ENCODE assay signal across 11 cellular contexts in genomic region chr13:102729560-102730275, GRCh38. TPM values are rescaled to one million over a fixed set of nuclear protein-coding genes. Genes with fewer than 3 reads are reported as not detected.
DNase-seq lines count a peak whose midpoint lies in the region; ATAC-seq, FAIRE-seq and TF ChIP-seq lines count a peak whose summit lies in the region.
"Had no signal": no experiment of that assay in that cellular context is flagged by ENCODE, and none has a peak within 500 bp of the region (broad histone marks: within the 10 kb centered on the region; RNA-seq: fewer than 3 reads in every experiment).

No MANE protein-coding gene starts in this region.

- intact Hi-C loops in sigmoid colon (cut with DNase I) = no loop called here

- H3K79me2 ChIP-seq in keratinocyte (ENCODE audit: control insufficient read depth, insufficient read depth, low read length) = no peaks in the 10 kb centered on the region

- no peak overlapping the region for H2AFZ ChIP-seq in keratinocyte (ENCODE audit: control insufficient read depth, low read length)

- H3K4me2 ChIP-seq in keratinocyte (ENCODE audit: control insufficient read depth, extremely low read depth, insufficient read depth, low read depth, low read length) = peak overlapping the region; percentile 71

- H3K9me1 ChIP-seq in keratinocyte (ENCODE audit: control insufficient read depth, extremely low read depth, insufficient read depth, low read length) = no peaks in the 10 kb centered on the region

- peak; percentile 75 for DNase-seq in DMS53 (lab: John Stamatoyannopoulos, UW)
- DNase-seq in KBM-7 = peak; percentile 12
- peak; percentile 61 for DNase-seq in amniotic epithelial cell (ENCODE audit: low read depth)
- no peak for DNase-seq in keratinocyte (ENCODE audit: low read depth, low spot score)
- DNase-seq in sigmoid colon = no peak
- DNase-seq in iPS-NIHi7 (ENCODE audit: extremely low spot score) = no peak
- DNase-seq: activated B cell treated with CpG ODN at 0.5 μM for 24 hours, NCI-H82, occipital lobe had no signal

- peaks cover 7% of the 10 kb centered on the region for H3K27me3 ChIP-seq in keratinocyte (ENCODE audit: control insufficient read depth, extremely low read depth, insufficient read depth, low read length)
- H3K27me3 ChIP-seq in sigmoid colon = no peaks in the 10 kb centered on the region

- H3K4me1 ChIP-seq in keratinocyte (ENCODE audit: control insufficient read depth, extremely low read depth, insufficient read depth, low read length) = peaks cover 8% of the 10 kb centered on the region
- H3K4me1 ChIP-seq in sigmoid colon = no peaks in the 10 kb centered on the region

- no peaks in the 10 kb centered on the region for H3K9me3 ChIP-seq in keratinocyte (ENCODE audit: control insufficient read depth, low read depth, low read length)
- H3K9me3 ChIP-seq in sigmoid colon = no peaks in the 10 kb centered on the region

- H3K4me3 ChIP-seq in keratinocyte (ENCODE audit: control insufficient read depth in 2 of 3, extremely low read depth in 1 of 3, insufficient read depth in 2 of 3, low read depth in 1 of 3, low read length in 3 of 3) (peak overlapping the region in 1 of 3 experiments; percentile 7), sigmoid colon (no peak overlapping the region)

- H4K20me1 ChIP-seq in keratinocyte (ENCODE audit: control insufficient read depth, extremely low read depth, insufficient read depth, low read length) = no peaks in the 10 kb centered on the region

- 23 to 42% methylated on average over 8 of the region's 8 CpGs for WGBS in sigmoid colon, 2 donors

- in situ Hi-C loops in KBM-7 (cut with MboI; ENCODE audit: low pct_unique_long_range_greater_than_20kb, low sequenced_read_pairs) = no loop called here

- peak; percentile 46 for FAIRE-seq in keratinocyte (lab: Jason Lieb, UNC)

- H3K27ac ChIP-seq in keratinocyte (ENCODE audit: control insufficient read depth, insufficient read depth, low read length) = no peak overlapping the region
- H3K27ac ChIP-seq in sigmoid colon = no peak overlapping the region

- dilution Hi-C loops in keratinocyte (cut with MboI; ENCODE audit: extremely low pct_ligation_motif_present, low sequenced_read_pairs) = no loop called here

- no peak for TF ChIP-seq CTCF in keratinocyte (optimal IDR thresholded peaks at IDR 0.05 in 1 of 3, IDR thresholded peaks at IDR 0.05 in 1 of 3, conservative IDR thresholded peaks at IDR 0.05 in 1 of 3; ENCODE audit: extremely low read depth in 1 of 3, insufficient read depth in 2 of 3, low read length in 3 of 3)
- TF ChIP-seq CTCF in sigmoid colon (IDR thresholded peaks at IDR 0.05) = no peak

- no peak overlapping the region for H3K9ac ChIP-seq in keratinocyte (ENCODE audit: control insufficient read depth, extremely low read depth, insufficient read depth, low read length)

- ATAC-seq in HG03442 (IDR thresholded peaks at IDR 0.05; ENCODE audit: unreplicated experiment) (no peak), HG02571 (IDR thresholded peaks at IDR 0.05; ENCODE audit: unreplicated experiment) (no peak)

- TF ChIP-seq POLR2A in sigmoid colon (IDR thresholded peaks at IDR 0.05) = no peak

- H3K36me3 ChIP-seq in keratinocyte (ENCODE audit: control insufficient read depth in 2 of 2, extremely low read depth in 1 of 2, insufficient read depth in 2 of 2, low read length in 2 of 2) (no peaks in the 10 kb centered on the region), sigmoid colon (no peaks in the 10 kb centered on the region)

- no peak for TF ChIP-seq EP300 in sigmoid colon (IDR thresholded peaks at IDR 0.05)

RNA-seq across cellular contexts. Expression of gene METTL21C, which starts 34.9 kb away (rescaled TPM):
- polyA plus RNA-seq in keratinocyte (not detected in 3 replicates), sigmoid colon (not detected)
- not detected for polyA plus RNA-seq in keratinocyte (2011; ENCODE audit: low read depth)
- not detected in 2 replicates for polyA plus RNA-seq in keratinocyte (2011; cell fraction: cytosol; rRNA removed)
- polyA plus RNA-seq in keratinocyte (2011; cell fraction: nucleus; rRNA removed) = not detected in 2 replicates
- not detected in 2 replicates for polyA plus RNA-seq in keratinocyte (2012; ENCODE audit: low replicate concordance)
- not detected in 3 replicates for polyA minus RNA-seq in keratinocyte
- polyA minus RNA-seq in keratinocyte (2011; cell fraction: cytosol; rRNA and poly(A)+ RNA removed) = not detected
- polyA minus RNA-seq in keratinocyte (2011; cell fraction: nucleus; rRNA and poly(A)+ RNA removed) = not detected in 2 replicates
- under 1 TPM in 1 of 4 donors, not detected in 3; 0.36 TPM for total RNA-seq in sigmoid colon
- total RNA-seq: activated B cell treated with CpG ODN at 0.5 μM for 24 hours, occipital lobe had no signal

RNA-seq across cellular contexts. Expression of gene TEX30, which starts 43.9 kb away (rescaled TPM):
- polyA plus RNA-seq in keratinocyte (7.0 to 16.9 TPM (median 11.6 TPM) in 3 replicates), sigmoid colon (1 to 10 TPM; 6.6 to 7.2 (median 6.7) TPM)
- 5.1 TPM for polyA plus RNA-seq in keratinocyte (2011; ENCODE audit: low read depth)
- polyA plus RNA-seq in keratinocyte (2011; cell fraction: cytosol; rRNA removed) = 7.8 and 12.5 TPM in 2 replicates
- polyA plus RNA-seq in keratinocyte (2011; cell fraction: nucleus; rRNA removed) = 5.1 and 6.8 TPM in 2 replicates
- 8.7 and 11.2 TPM in 2 replicates for polyA plus RNA-seq in keratinocyte (2012; ENCODE audit: low replicate concordance)
- polyA minus RNA-seq in keratinocyte = 0.62 to 3.9 TPM (median 1.6 TPM) in 3 replicates
- polyA minus RNA-seq in keratinocyte (2011; cell fraction: cytosol; rRNA and poly(A)+ RNA removed) = 2.3 TPM
- polyA minus RNA-seq in keratinocyte (2011; cell fraction: nucleus; rRNA and poly(A)+ RNA removed) = 0.53 and 0.78 TPM in 2 replicates
- 10 to 100 TPM in 2 of 4 donors, 1 to 10 TPM in 2; 8.9 to 17.3 (median 11.7) TPM for total RNA-seq in sigmoid colon

Comparison
In these comparisons a context has a peak if more than half of its experiments do, and no peak if none do; other contexts are left out.
1. DNase-seq: peak in DMS53 (single experiment), KBM-7 (single experiment) and amniotic epithelial cell (single experiment); none in keratinocyte (single experiment), sigmoid colon (single experiment) and iPS-NIHi7 (single experiment).